Comparison of ENCODE assay signal across 28 cellular contexts in genomic region chr10:124510536-124511158, GRCh38.
"Had no signal": no experiment of that assay in that cellular context is flagged by ENCODE, and none has a peak within 500 bp of the region (broad histone marks: within the 10 kb centered on the region; RNA-seq: fewer than 3 reads in every experiment).

No MANE protein-coding gene starts in this region.

- H3K9me3 Mint-ChIP-seq: activated naive CD4-positive, alpha-beta T cell treated with anti-CD3 and anti-CD28 coated beads, Interleukin-2, amount 50 U/mL, for 24 hours; natural killer cell; stimulated activated effector memory CD8-positive, alpha-beta T cell treated with anti-CD3 and anti-CD28 coated beads, Interleukin-12 subunit alpha, Interleukin-12 subunit beta, amount 100 ng/mL, for 72 hours; T-cell; T-helper 2 cell treated with Interferon-gamma antibody and Interleukin-4, amounts not matched to agents 5 μg/mL and 100 μg/mL, for 36 hours; type B pancreatic cell had no signal

- H3K27ac Mint-ChIP-seq: activated CD8-positive, alpha-beta T cell treated with anti-CD3 and anti-CD28 coated beads, Interleukin-2, amount 10 ng/mL, durations not matched to agents 7 days and 5 days; activated naive CD4-positive, alpha-beta T cell treated with anti-CD3 and anti-CD28 coated beads, Interleukin-2, amount 50 U/mL, for 24 hours; mesothelial cell of epicardium; natural killer cell; T-cell; T-helper 2 cell treated with Interferon-gamma antibody and Interleukin-4, amounts not matched to agents 5 μg/mL and 100 μg/mL, for 36 hours; type B pancreatic cell had no signal

- H3K4me3 ChIP-seq: adrenal gland, coronary artery, esophagus squamous epithelium, gastroesophageal sphincter, lung, prostate gland, right atrium auricular region, stomach, testis, vagina had no signal

- H3K4me1 ChIP-seq: adrenal gland, esophagus squamous epithelium, gastroesophageal sphincter, prostate gland, right atrium auricular region, stomach, vagina had no signal

- H3K27me3 Mint-ChIP-seq: activated naive CD4-positive, alpha-beta T cell treated with anti-CD3 and anti-CD28 coated beads, Interleukin-2, amount 50 U/mL, for 24 hours; T-cell; type B pancreatic cell had no signal

- H3K36me3 Mint-ChIP-seq: activated naive CD4-positive, alpha-beta T cell treated with anti-CD3 and anti-CD28 coated beads, Interleukin-2, amount 50 U/mL, for 24 hours; natural killer cell; stimulated activated effector memory CD8-positive, alpha-beta T cell treated with anti-CD3 and anti-CD28 coated beads, Interleukin-12 subunit alpha, Interleukin-12 subunit beta, amount 100 ng/mL, for 72 hours had no signal

- H3K4me1 Mint-ChIP-seq: activated naive CD4-positive, alpha-beta T cell treated with anti-CD3 and anti-CD28 coated beads, Interleukin-2, amount 50 U/mL, for 24 hours; mesothelial cell of epicardium had no signal

- H3K27me3 ChIP-seq: adrenal gland, esophagus squamous epithelium, gastroesophageal sphincter, right atrium auricular region, stomach, testis, vagina had no signal

- H3K36me3 ChIP-seq: adrenal gland, prostate gland, right atrium auricular region, vagina, WERI-Rb-1 had no signal

- DNase-seq: activated CD4-positive, alpha-beta T cell treated with anti-CD3 and anti-CD28 coated beads for 1 hour; activated CD4-positive, alpha-beta T cell treated with anti-CD3 and anti-CD28 coated beads, Interleukin-2, amount 50 U/mL, for 1 hour; activated gamma-delta T cell treated with Interleukin-2 at 50 U/mL for 16 hours; activated T-cell treated with anti-CD3 and anti-CD28 coated beads, Interleukin-2, amount 50 U/mL, for 1 hour; adrenal gland; esophagus squamous epithelium; kidney; natural killer cell; stimulated activated CD4-positive, alpha-beta T cell treated with anti-CD3 and anti-CD28 coated beads, Interleukin-1b, Interleukin-23, amount 100 ng/mL, for 48 hours; stomach; T-cell; testis; WERI-Rb-1 had no signal

- FAIRE-seq: astrocyte, bronchial epithelial cell, kidney had no signal

- ATAC-seq: gastroesophageal sphincter, left lobe of liver, T-cell had no signal

- H3K27ac ChIP-seq: adrenal gland, coronary artery, esophagus squamous epithelium, gastroesophageal sphincter, prostate gland, right atrium auricular region, stomach, testis, vagina, WERI-Rb-1 had no signal

- H3K9me3 ChIP-seq: adrenal gland, esophagus squamous epithelium, gastroesophageal sphincter, prostate gland, right atrium auricular region, stomach, testis, vagina had no signal

- H3K4me3 Mint-ChIP-seq: activated CD8-positive, alpha-beta T cell treated with anti-CD3 and anti-CD28 coated beads, Interleukin-2, amount 10 ng/mL, durations not matched to agents 7 days and 5 days; activated naive CD4-positive, alpha-beta T cell treated with anti-CD3 and anti-CD28 coated beads, Interleukin-2, amount 50 U/mL, for 24 hours; mesothelial cell of epicardium; natural killer cell; stimulated activated effector memory CD8-positive, alpha-beta T cell treated with anti-CD3 and anti-CD28 coated beads, Interleukin-12 subunit alpha, Interleukin-12 subunit beta, amount 100 ng/mL, for 72 hours; T-cell; T-helper 2 cell treated with Interferon-gamma antibody and Interleukin-4, amounts not matched to agents 5 μg/mL and 100 μg/mL, for 36 hours; type B pancreatic cell had no signal
